ENCODE assay signal across 1 cellular context in the genomic region with DNA sequence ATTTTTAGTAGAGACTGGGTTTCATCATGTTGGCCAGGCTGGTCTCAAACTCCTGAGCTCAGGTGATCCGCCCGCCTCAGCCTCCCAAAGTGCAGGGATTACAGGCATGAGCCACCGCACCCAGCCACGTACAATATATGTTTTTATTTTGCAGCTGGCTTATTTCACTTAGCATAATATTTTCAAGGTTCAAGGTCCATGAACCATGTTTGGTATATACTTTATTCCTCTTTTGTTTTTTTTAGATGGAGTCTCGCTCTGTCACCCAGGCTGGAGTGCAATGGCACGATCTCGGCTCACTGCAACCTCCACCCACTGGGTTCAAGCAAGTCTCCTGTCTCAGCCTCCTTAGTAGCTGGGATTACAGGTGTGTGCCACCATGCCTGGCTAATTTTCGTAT.
A peak's percentile ranks its signal among the peaks of the same experiment; 100 is the strongest.
TF ChIP-seq lines count a peak whose summit lies in the region.
"Not testable (repeated sequence)": the region's sequence is repeated elsewhere in the genome, so short reads cannot be mapped to it uniquely, and the experiment has no call there.

No MANE protein-coding gene starts in this region.

TF ChIP-seq in K562, 482 proteins besides CTCF, POLR2A, EP300 and RAD21:
- TF ChIP-seq ZNF143 (CRISPR knock-in tag; IDR thresholded peaks at IDR 0.05), result 0 out of 2 replicates have a peak, but pooled peaks have one; percentile 58
- TF ChIP-seq, protein P1, sequence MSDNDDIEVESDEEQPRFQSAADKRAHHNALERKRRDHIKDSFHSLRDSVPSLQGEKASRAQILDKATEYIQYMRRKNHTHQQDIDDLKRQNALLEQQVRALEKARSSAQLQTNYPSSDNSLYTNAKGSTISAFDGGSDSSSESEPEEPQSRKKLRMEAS (CRISPR knock-in tag; IDR thresholded peaks at IDR 0.05), result peak; percentile 49; the same call in 1 of the 2 replicates
- TF ChIP-seq CEBPG (CRISPR knock-in tag; IDR thresholded peaks at IDR 0.05), result 0 out of 2 replicates have a peak, but pooled peaks have one; percentile 28
- not testable (repeated sequence) for TF ChIP-seq CEBPG (tag; conservative IDR thresholded peaks at IDR 0.05 in 1 of 2, IDR thresholded peaks at IDR 0.05 in 1 of 2); TEAD4 (IDR thresholded peaks at IDR 0.05; ENCODE audit: low read length); JUN (IDR thresholded peaks at IDR 0.05; ENCODE audit: borderline replicate concordance, low read depth, low read length)
- peak; percentile 30; the same call in 1 of the 2 replicates for TF ChIP-seq FOXK1 (CRISPR knock-in tag; IDR thresholded peaks at IDR 0.05; ENCODE audit: borderline replicate concordance)
- 0 out of 2 replicates have a peak, but pooled peaks have one; percentile 14 for TF ChIP-seq ZNF224 (CRISPR knock-in tag; IDR thresholded peaks at IDR 0.05)
- TF ChIP-seq TEAD4 (CRISPR knock-in tag; IDR thresholded peaks at IDR 0.05; ENCODE audit: borderline replicate concordance), result 0 out of 2 replicates have a peak, but pooled peaks have one; percentile 43
- TF ChIP-seq JUN (CRISPR knock-in tag; IDR thresholded peaks at IDR 0.05; ENCODE audit: borderline replicate concordance), result 0 out of 2 replicates have a peak, but pooled peaks have one; percentile 75
- TF ChIP-seq, protein P2, sequence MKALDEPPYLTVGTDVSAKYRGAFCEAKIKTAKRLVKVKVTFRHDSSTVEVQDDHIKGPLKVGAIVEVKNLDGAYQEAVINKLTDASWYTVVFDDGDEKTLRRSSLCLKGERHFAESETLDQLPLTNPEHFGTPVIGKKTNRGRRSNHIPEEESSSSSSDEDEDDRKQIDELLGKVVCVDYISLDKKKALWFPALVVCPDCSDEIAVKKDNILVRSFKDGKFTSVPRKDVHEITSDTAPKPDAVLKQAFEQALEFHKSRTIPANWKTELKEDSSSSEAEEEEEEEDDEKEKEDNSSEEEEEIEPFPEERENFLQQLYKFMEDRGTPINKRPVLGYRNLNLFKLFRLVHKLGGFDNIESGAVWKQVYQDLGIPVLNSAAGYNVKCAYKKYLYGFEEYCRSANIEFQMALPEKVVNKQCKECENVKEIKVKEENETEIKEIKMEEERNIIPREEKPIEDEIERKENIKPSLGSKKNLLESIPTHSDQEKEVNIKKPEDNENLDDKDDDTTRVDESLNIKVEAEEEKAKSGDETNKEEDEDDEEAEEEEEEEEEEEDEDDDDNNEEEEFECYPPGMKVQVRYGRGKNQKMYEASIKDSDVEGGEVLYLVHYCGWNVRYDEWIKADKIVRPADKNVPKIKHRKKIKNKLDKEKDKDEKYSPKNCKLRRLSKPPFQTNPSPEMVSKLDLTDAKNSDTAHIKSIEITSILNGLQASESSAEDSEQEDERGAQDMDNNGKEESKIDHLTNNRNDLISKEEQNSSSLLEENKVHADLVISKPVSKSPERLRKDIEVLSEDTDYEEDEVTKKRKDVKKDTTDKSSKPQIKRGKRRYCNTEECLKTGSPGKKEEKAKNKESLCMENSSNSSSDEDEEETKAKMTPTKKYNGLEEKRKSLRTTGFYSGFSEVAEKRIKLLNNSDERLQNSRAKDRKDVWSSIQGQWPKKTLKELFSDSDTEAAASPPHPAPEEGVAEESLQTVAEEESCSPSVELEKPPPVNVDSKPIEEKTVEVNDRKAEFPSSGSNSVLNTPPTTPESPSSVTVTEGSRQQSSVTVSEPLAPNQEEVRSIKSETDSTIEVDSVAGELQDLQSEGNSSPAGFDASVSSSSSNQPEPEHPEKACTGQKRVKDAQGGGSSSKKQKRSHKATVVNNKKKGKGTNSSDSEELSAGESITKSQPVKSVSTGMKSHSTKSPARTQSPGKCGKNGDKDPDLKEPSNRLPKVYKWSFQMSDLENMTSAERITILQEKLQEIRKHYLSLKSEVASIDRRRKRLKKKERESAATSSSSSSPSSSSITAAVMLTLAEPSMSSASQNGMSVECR (CRISPR knock-in tag; IDR thresholded peaks at IDR 0.05), result peak; percentile 53; the same call in 1 of the 2 replicates
- TF ChIP-seq, protein P3, sequence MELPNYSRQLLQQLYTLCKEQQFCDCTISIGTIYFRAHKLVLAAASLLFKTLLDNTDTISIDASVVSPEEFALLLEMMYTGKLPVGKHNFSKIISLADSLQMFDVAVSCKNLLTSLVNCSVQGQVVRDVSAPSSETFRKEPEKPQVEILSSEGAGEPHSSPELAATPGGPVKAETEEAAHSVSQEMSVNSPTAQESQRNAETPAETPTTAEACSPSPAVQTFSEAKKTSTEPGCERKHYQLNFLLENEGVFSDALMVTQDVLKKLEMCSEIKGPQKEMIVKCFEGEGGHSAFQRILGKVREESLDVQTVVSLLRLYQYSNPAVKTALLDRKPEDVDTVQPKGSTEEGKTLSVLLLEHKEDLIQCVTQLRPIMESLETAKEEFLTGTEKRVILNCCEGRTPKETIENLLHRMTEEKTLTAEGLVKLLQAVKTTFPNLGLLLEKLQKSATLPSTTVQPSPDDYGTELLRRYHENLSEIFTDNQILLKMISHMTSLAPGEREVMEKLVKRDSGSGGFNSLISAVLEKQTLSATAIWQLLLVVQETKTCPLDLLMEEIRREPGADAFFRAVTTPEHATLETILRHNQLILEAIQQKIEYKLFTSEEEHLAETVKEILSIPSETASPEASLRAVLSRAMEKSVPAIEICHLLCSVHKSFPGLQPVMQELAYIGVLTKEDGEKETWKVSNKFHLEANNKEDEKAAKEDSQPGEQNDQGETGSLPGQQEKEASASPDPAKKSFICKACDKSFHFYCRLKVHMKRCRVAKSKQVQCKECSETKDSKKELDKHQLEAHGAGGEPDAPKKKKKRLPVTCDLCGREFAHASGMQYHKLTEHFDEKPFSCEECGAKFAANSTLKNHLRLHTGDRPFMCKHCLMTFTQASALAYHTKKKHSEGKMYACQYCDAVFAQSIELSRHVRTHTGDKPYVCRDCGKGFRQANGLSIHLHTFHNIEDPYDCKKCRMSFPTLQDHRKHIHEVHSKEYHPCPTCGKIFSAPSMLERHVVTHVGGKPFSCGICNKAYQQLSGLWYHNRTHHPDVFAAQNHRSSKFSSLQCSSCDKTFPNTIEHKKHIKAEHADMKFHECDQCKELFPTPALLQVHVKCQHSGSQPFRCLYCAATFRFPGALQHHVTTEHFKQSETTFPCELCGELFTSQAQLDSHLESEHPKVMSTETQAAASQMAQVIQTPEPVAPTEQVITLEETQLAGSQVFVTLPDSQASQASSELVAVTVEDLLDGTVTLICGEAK (IDR thresholded peaks at IDR 0.05), result not testable (repeated sequence)
- TF ChIP-seq, protein P3 (CRISPR knock-in tag; IDR thresholded peaks at IDR 0.05), result peak; percentile 50; the same call in 1 of the 2 replicates
- TF ChIP-seq FOXA3 (CRISPR knock-in tag; conservative IDR thresholded peaks at IDR 0.05 in 1 of 2, IDR thresholded peaks at IDR 0.05 in 1 of 2), result peak in 1 of 2 experiments; percentile 79; a peak in 2 of 4 replicates
- TF ChIP-seq, protein P4, sequence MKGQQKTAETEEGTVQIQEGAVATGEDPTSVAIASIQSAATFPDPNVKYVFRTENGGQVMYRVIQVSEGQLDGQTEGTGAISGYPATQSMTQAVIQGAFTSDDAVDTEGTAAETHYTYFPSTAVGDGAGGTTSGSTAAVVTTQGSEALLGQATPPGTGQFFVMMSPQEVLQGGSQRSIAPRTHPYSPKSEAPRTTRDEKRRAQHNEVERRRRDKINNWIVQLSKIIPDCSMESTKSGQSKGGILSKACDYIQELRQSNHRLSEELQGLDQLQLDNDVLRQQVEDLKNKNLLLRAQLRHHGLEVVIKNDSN (CRISPR knock-in tag; IDR thresholded peaks at IDR 0.05), result peak; percentile 29; the same call in 1 of the 2 replicates
- TF ChIP-seq CBFB (CRISPR knock-in tag; IDR thresholded peaks at IDR 0.05), result 0 out of 2 replicates have a peak, but pooled peaks have one; percentile 42
- TF ChIP-seq TSC22D4 (tag; IDR thresholded peaks at IDR 0.05), result 0 out of 2 replicates have a peak, but pooled peaks have one; percentile 67
TF ChIP-seq in K562: peak in this region for 13; not testable (repeated sequence) for 469.
